ENCODE assay signal across 13 cellular contexts in the genomic region with DNA sequence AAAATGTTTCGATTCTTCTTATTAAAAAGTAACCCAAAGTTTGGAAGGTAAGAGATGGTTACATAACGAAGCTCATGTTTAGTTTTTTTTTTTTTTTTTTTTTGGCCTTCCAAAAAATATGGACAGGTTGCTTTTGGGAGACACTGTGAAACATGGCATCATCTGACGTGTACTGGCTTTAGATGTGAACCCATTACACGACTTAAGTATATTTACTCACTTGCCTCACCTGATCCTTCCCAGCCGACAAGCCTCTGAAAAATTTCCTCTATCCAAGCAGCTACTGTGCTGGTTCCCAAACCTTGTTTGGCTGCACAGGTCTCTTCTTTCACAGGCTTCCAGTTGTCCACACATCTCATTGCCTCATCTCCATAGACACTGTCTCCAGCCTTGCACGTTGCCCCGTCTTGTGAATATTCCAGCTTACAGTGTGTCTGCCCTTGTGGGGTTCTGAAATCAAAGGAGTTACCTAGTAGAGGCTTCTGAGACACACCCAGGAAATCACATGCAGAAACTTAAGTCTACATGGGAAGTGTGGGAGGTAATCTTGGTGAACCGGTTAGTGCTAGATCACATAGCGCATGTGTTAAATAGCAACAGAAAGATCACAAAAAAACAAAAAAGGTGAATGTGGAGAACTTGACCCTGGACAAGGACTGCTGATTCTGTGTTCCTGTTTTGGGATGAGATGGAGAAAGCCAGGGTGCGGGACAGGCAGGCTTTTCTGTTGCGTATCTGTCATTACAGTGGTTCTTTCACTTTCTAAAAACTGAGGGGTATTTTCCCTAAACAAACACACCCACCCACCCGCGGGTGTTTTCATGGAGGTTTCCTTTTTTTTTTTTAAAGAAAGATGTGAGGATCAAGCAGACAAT.
DNase-seq lines count a peak whose midpoint lies in the region; ATAC-seq and TF ChIP-seq lines count a peak whose summit lies in the region.
"Had no signal": no experiment of that assay in that cellular context is flagged by ENCODE, and none has a peak within 500 bp of the region (broad histone marks: within the 10 kb centered on the region; RNA-seq: fewer than 3 reads in every experiment).

No MANE protein-coding gene starts in this region.

- peaks cover 14% of the 10 kb centered on the region for H3K4me1 ChIP-seq in right cardiac atrium (ENCODE audit: control insufficient read depth, insufficient read depth, low read length)
- peaks cover 0 to 8% of the 10 kb centered on the region in 2 donors for H3K4me1 ChIP-seq in left lung
- peaks cover 20% of the 10 kb centered on the region for H3K4me1 ChIP-seq in upper lobe of right lung

- peak overlapping the region; percentile 42 for H3K27ac ChIP-seq in right cardiac atrium (ENCODE audit: low read length)
- no peak overlapping the region for H3K27ac ChIP-seq in left lung
- H3K27ac ChIP-seq in upper lobe of right lung: peak overlapping the region; percentile 56
- H3K27ac ChIP-seq: coronary artery, hepatocyte had no signal

- intact Hi-C loops in right cardiac atrium (cut with DNase I): no loop called here
- intact Hi-C loops in cardiac septum (cut with DNase I): loop anchor here (5.0 kb wide), 1 partner anchor 382 kb away; a partner anchor contains a TSS
- intact Hi-C loops in left lung (cut with DNase I): no loop called here
- intact Hi-C loops in upper lobe of right lung (cut with DNase I): no loop called here

- H3K27me3 Mint-ChIP-seq in activated T-cell treated with anti-CD3 and anti-CD28 coated beads, Interleukin-2, amount 50 U/mL, for 4 hours (ENCODE audit: low read depth): no peaks in the 10 kb centered on the region
- H3K27me3 Mint-ChIP-seq in progenitor cell of endocrine pancreas: no peaks in the 10 kb centered on the region

- no peaks in the 10 kb centered on the region for H3K27me3 ChIP-seq in right cardiac atrium (ENCODE audit: control insufficient read depth, insufficient read depth)
- H3K27me3 ChIP-seq in left lung: no peaks in the 10 kb centered on the region
- no peaks in the 10 kb centered on the region for H3K27me3 ChIP-seq in upper lobe of right lung
- H3K27me3 ChIP-seq: hepatocyte had no signal

- TF ChIP-seq CTCF in left lung (IDR thresholded peaks at IDR 0.05) (no peak), upper lobe of right lung (IDR thresholded peaks at IDR 0.05) (no peak), progenitor cell of endocrine pancreas (IDR thresholded peaks at IDR 0.05; ENCODE audit: unreplicated experiment) (no peak)

- no peak for DNase-seq in right cardiac atrium
- DNase-seq in cardiac septum (ENCODE audit: low spot score): no peak
- no peak for DNase-seq in activated T-cell treated with anti-CD3 and anti-CD28 coated beads, Interleukin-2, amount 50 U/mL, for 4 hours
- DNase-seq in left lung: no peak
- DNase-seq in upper lobe of right lung: no peak
- no peak for DNase-seq in dedifferentiated amniotic fluid mesenchymal stem cell (ENCODE audit: extremely low spot score)
- DNase-seq in progenitor cell of endocrine pancreas (ENCODE audit: low spot score, unreplicated experiment): no peak
- DNase-seq in KG1 (lab: John Stamatoyannopoulos, UW): no peak
- DNase-seq: activated CD8-positive, alpha-beta memory T cell treated with anti-CD3 and anti-CD28 coated beads, Interleukin-2, amount 50 U/mL, for 48 hours; AML-193; NCI-H446 treated with DMSO at 0.1 percent for 48 hours had no signal

- 75% methylated on average over 13 of the region's 13 CpGs for WGBS in right cardiac atrium

- peaks cover 7% of the 10 kb centered on the region for H3K9me3 Mint-ChIP-seq in activated T-cell treated with anti-CD3 and anti-CD28 coated beads, Interleukin-2, amount 50 U/mL, for 4 hours
- H3K9me3 Mint-ChIP-seq in progenitor cell of endocrine pancreas (ENCODE audit: low read depth): no peaks in the 10 kb centered on the region

- H3K36me3 ChIP-seq in left lung: peaks cover 0 to 17% of the 10 kb centered on the region in 2 donors
- peaks cover 24% of the 10 kb centered on the region for H3K36me3 ChIP-seq in upper lobe of right lung

- peaks cover 59% of the 10 kb centered on the region for H3K4me1 Mint-ChIP-seq in activated T-cell treated with anti-CD3 and anti-CD28 coated beads, Interleukin-2, amount 50 U/mL, for 4 hours (ENCODE audit: low read depth)
- H3K4me1 Mint-ChIP-seq in progenitor cell of endocrine pancreas (ENCODE audit: low read depth): peaks cover 23% of the 10 kb centered on the region

- H3K9me3 ChIP-seq in right cardiac atrium (ENCODE audit: control insufficient read depth, low read length): no peaks in the 10 kb centered on the region
- H3K9me3 ChIP-seq in left lung: no peaks in the 10 kb centered on the region
- H3K9me3 ChIP-seq in upper lobe of right lung: no peaks in the 10 kb centered on the region

- H3K4me3 ChIP-seq in right cardiac atrium (ENCODE audit: low read length) (no peak overlapping the region), left lung (no peak overlapping the region), upper lobe of right lung (peak overlapping the region; percentile 14)
- H3K4me3 ChIP-seq: coronary artery, hepatocyte had no signal

- no peak overlapping the region for H3K27ac Mint-ChIP-seq in progenitor cell of endocrine pancreas

- H3K36me3 Mint-ChIP-seq in activated T-cell treated with anti-CD3 and anti-CD28 coated beads, Interleukin-2, amount 50 U/mL, for 4 hours (ENCODE audit: insufficient read depth): peaks cover 14% of the 10 kb centered on the region
- peaks cover 1% of the 10 kb centered on the region for H3K36me3 Mint-ChIP-seq in progenitor cell of endocrine pancreas (ENCODE audit: insufficient read depth)

- peak overlapping the region; percentile 73 for H3K4me3 Mint-ChIP-seq in activated T-cell treated with anti-CD3 and anti-CD28 coated beads, Interleukin-2, amount 50 U/mL, for 4 hours
- H3K4me3 Mint-ChIP-seq in progenitor cell of endocrine pancreas (ENCODE audit: low read depth): no peak overlapping the region

- ATAC-seq in right cardiac atrium: no peak
- ATAC-seq in activated T-cell treated with anti-CD3 and anti-CD28 coated beads, Interleukin-2, amount 50 U/mL, for 4 hours: peak; percentile 7 to 36
- ATAC-seq in left lung: peak; percentile 79
- ATAC-seq in upper lobe of right lung: peak; percentile 74

Comparison
In these comparisons a context has a peak if more than half of its experiments do, and no peak if none do; other contexts are left out.
1. ATAC-seq: peak in activated T-cell treated with anti-CD3 and anti-CD28 coated beads, Interleukin-2, amount 50 U/mL, for 4 hours (2 of 2), left lung (single experiment) and upper lobe of right lung (single experiment); none in right cardiac atrium (0 of 2).
2. H3K27ac ChIP-seq: peak in right cardiac atrium (single experiment) and upper lobe of right lung (single experiment); none in left lung (0 of 2).